ENCODE assay signal across 8 cellular contexts in genomic region chr16:3690470-3690918, GRCh38. TPM values are rescaled to one million over a fixed set of nuclear protein-coding genes. Genes with fewer than 3 reads are reported as not detected.
DNase-seq lines count a peak whose midpoint lies in the region; ATAC-seq and TF ChIP-seq lines count a peak whose summit lies in the region.

No MANE protein-coding gene starts in this region.

- no peak overlapping the region for H3K4me3 ChIP-seq in GM12864 (ENCODE audit: low read depth, low read length)

- ATAC-seq in HG03439 (IDR thresholded peaks at IDR 0.05; ENCODE audit: unreplicated experiment) (peak; percentile 71), GM19395 (IDR thresholded peaks at IDR 0.05; ENCODE audit: unreplicated experiment) (no peak)

- peak; percentile 96 for TF ChIP-seq CTCF in GM12864 (IDR thresholded peaks at IDR 0.05; ENCODE audit: low read depth, low read length, missing control alignments)

- peak; percentile 39 for DNase-seq in GM12864 (ENCODE audit: low read depth)
- peak; percentile 78 for DNase-seq in NCI-H774 (lab: John Stamatoyannopoulos, UW)
- DNase-seq in activated CD8-positive, alpha-beta memory T cell treated with anti-CD3 and anti-CD28 coated beads for 1 hour (ENCODE audit: extremely low read depth in 1 of 2, low read depth in 1 of 2): peak; percentile 56 to 74
- DNase-seq in ecto neural progenitor cell (ENCODE audit: low spot score): peak; percentile 89
- peak; percentile 93 to 94 for DNase-seq in lung microvascular endothelial cell (ENCODE audit: low read depth in 2 of 2)
- peak; percentile 61 to 74 (median 68) for DNase-seq in stimulated activated CD4-positive, alpha-beta T cell treated with anti-CD3 and anti-CD28 coated beads, TNF-alpha, amount 100 ng/mL, for 1 hour (ENCODE audit: low read depth in 3 of 3, low spot score in 1 of 3)

RNA-seq across cellular contexts. Expression of gene TRAP1, which starts 26.8 kb away (rescaled TPM):
- total RNA-seq in lung microvascular endothelial cell: 65.5 and 81.1 TPM in 2 replicates

RNA-seq across cellular contexts. Expression of gene DNASE1, which starts 36.0 kb away (rescaled TPM):
- total RNA-seq in lung microvascular endothelial cell: 7.2 and 15.7 TPM in 2 replicates

Comparison
In these comparisons a context has a peak if more than half of its experiments do, and no peak if none do; other contexts are left out.
1. DNase-seq: peak in every context shown above with its lines; median percentile 94 in lung microvascular endothelial cell; 89 in ecto neural progenitor cell; 78 in NCI-H774; 68 in stimulated activated CD4-positive, alpha-beta T cell treated with anti-CD3 and anti-CD28 coated beads, TNF-alpha, amount 100 ng/mL, for 1 hour; 65 in activated CD8-positive, alpha-beta memory T cell treated with anti-CD3 and anti-CD28 coated beads for 1 hour; 39 in GM12864.